ENCODE assay signal across 33 cellular contexts in genomic region chr19:45828523-45828922, GRCh38. TPM values are rescaled to one million over a fixed set of nuclear protein-coding genes. Genes with fewer than 3 reads are reported as not detected.
"Had no signal": no experiment of that assay in that cellular context is flagged by ENCODE, and none has a peak within 500 bp of the region (broad histone marks: within the 10 kb centered on the region; RNA-seq: fewer than 3 reads in every experiment).

No MANE protein-coding gene starts in this region.

- H3K27ac Mint-ChIP-seq: activated CD4-positive, alpha-beta memory T cell treated with anti-CD3 and anti-CD28 coated beads for 36 hours; activated CD4-positive, alpha-beta T cell treated with anti-CD3 and anti-CD28 coated beads, Interleukin-2, amount 10 ng/mL, durations not matched to agents 24 days and 14 days; activated T-cell treated with anti-CD3 and anti-CD28 coated beads, Interleukin-2, amount 50 U/mL, for 24 hours; activated T-helper 17 cell treated with anti-CD3 and anti-CD28 coated beads, Interleukin-2, amount 50 U/mL, for 72 hours; mesothelial cell of epicardium; stimulated activated naive CD8-positive, alpha-beta T cell treated with anti-CD3 and anti-CD28 coated beads, Interleukin-15, Interleukin-2, amounts not matched to agents 100 ng/mL and 50 ng/mL, for 24 hours had no signal

- H3K4me2 ChIP-seq: hepatocyte had no signal

- H2AFZ ChIP-seq: hepatocyte had no signal

- H3K9me3 ChIP-seq: adrenal gland, gastrocnemius medialis, thoracic aorta had no signal

- H3K4me1 Mint-ChIP-seq: activated CD4-positive, alpha-beta T cell treated with anti-CD3 and anti-CD28 coated beads, Interleukin-2, amount 10 ng/mL, durations not matched to agents 24 days and 14 days; activated T-helper 17 cell treated with anti-CD3 and anti-CD28 coated beads, Interleukin-2, amount 50 U/mL, for 72 hours; brain; mesothelial cell of epicardium had no signal

- H3K9me3 Mint-ChIP-seq: activated CD4-positive, alpha-beta memory T cell treated with anti-CD3 and anti-CD28 coated beads for 36 hours; activated CD4-positive, alpha-beta T cell treated with anti-CD3 and anti-CD28 coated beads, Interleukin-2, amount 10 ng/mL, durations not matched to agents 24 days and 14 days; activated T-cell treated with anti-CD3 and anti-CD28 coated beads, Interleukin-2, amount 50 U/mL, for 24 hours; activated T-helper 17 cell treated with anti-CD3 and anti-CD28 coated beads, Interleukin-2, amount 50 U/mL, for 72 hours; brain; mesothelial cell of epicardium; naive B cell; stimulated activated naive CD8-positive, alpha-beta T cell treated with anti-CD3 and anti-CD28 coated beads, Interleukin-15, Interleukin-2, amounts not matched to agents 100 ng/mL and 50 ng/mL, for 24 hours had no signal

- H3K27ac ChIP-seq: adrenal gland, cardiac muscle cell, coronary artery, gastrocnemius medialis, hepatocyte, skin epidermis, thoracic aorta had no signal

- H3K4me3 Mint-ChIP-seq: activated CD4-positive, alpha-beta memory T cell treated with anti-CD3 and anti-CD28 coated beads for 36 hours; activated CD4-positive, alpha-beta T cell treated with anti-CD3 and anti-CD28 coated beads, Interleukin-2, amount 10 ng/mL, durations not matched to agents 24 days and 14 days; activated T-cell treated with anti-CD3 and anti-CD28 coated beads, Interleukin-2, amount 50 U/mL, for 24 hours; activated T-helper 17 cell treated with anti-CD3 and anti-CD28 coated beads, Interleukin-2, amount 50 U/mL, for 72 hours; brain; mesothelial cell of epicardium; naive B cell; stimulated activated naive CD8-positive, alpha-beta T cell treated with anti-CD3 and anti-CD28 coated beads, Interleukin-15, Interleukin-2, amounts not matched to agents 100 ng/mL and 50 ng/mL, for 24 hours had no signal

- H3K27me3 ChIP-seq: adrenal gland, cardiac muscle cell, dorsolateral prefrontal cortex, gastrocnemius medialis, hepatocyte had no signal

- ATAC-seq: activated T-helper 17 cell treated with anti-CD3 and anti-CD28 coated beads, Interleukin-2, amount 50 U/mL, for 72 hours; gastrocnemius medialis; left colon; sciatic nerve had no signal

- H3K79me2 ChIP-seq: hepatocyte had no signal

- DNase-seq: activated CD4-positive, alpha-beta memory T cell treated with anti-CD3 and anti-CD28 coated beads for 36 hours; activated CD4-positive, alpha-beta T cell treated with anti-CD3 and anti-CD28 coated beads, Interleukin-2, amount 10 ng/mL, durations not matched to agents 24 days and 14 days; activated CD4-positive, CD25-positive, alpha-beta regulatory T cell treated with anti-CD3 and anti-CD28 coated beads, Interleukin-2, amount 50 U/mL, for 72 hours; activated CD8-positive, alpha-beta memory T cell treated with anti-CD3 and anti-CD28 coated beads, Interleukin-2, amount 50 U/mL, for 4 hours; activated gamma-delta T cell treated with Interleukin-2 at 50 U/mL for 16 hours; activated T-cell treated with anti-CD3 and anti-CD28 coated beads, Interleukin-2, amount 50 U/mL, for 24 hours; adrenal gland; aorta; dorsolateral prefrontal cortex; effector memory CD4-positive, alpha-beta T cell; erythroblast; gastrocnemius medialis; kidney; left colon; naive B cell; stimulated activated CD4-positive, alpha-beta T cell treated with anti-CD3 and anti-CD28 coated beads, Interleukin-12 subunit alpha, Interleukin-12 subunit beta, amount 100 ng/mL, for 4 hours; stimulated activated CD4-positive, alpha-beta T cell treated with anti-CD3 and anti-CD28 coated beads, Interleukin-4, amount 100 ng/mL, for 1 hour; T1000; trophoblast cell had no signal

- H3K27me3 Mint-ChIP-seq: activated CD4-positive, alpha-beta memory T cell treated with anti-CD3 and anti-CD28 coated beads for 36 hours; activated CD4-positive, alpha-beta T cell treated with anti-CD3 and anti-CD28 coated beads, Interleukin-2, amount 10 ng/mL, durations not matched to agents 24 days and 14 days; activated T-cell treated with anti-CD3 and anti-CD28 coated beads, Interleukin-2, amount 50 U/mL, for 24 hours; activated T-helper 17 cell treated with anti-CD3 and anti-CD28 coated beads, Interleukin-2, amount 50 U/mL, for 72 hours; brain; naive B cell; stimulated activated naive CD8-positive, alpha-beta T cell treated with anti-CD3 and anti-CD28 coated beads, Interleukin-15, Interleukin-2, amounts not matched to agents 100 ng/mL and 50 ng/mL, for 24 hours had no signal

RNA-seq across cellular contexts. Expression of gene RSPH6A, which starts 13.4 kb away (rescaled TPM):
- total RNA-seq: cerebellum, gastrocnemius medialis, hepatocyte, lower leg skin, subcutaneous adipose tissue, thoracic aorta had no signal

RNA-seq across cellular contexts. Expression of gene FOXA3, which starts 35.6 kb away (rescaled TPM):
- total RNA-seq: adrenal gland; cerebellum; gastrocnemius medialis; mesothelial cell of epicardium; sciatic nerve; subcutaneous adipose tissue; T-helper 1 cell treated with Interleukin-12 subunit alpha and Interleukin-12 subunit beta and Interleukin-4 antibody, amounts not matched to agents 30 ng/mL and 1 ng/mL, for 36 hours; thoracic aorta had no signal
